Comparison of ENCODE assay signal across 15 cellular contexts in the genomic region with DNA sequence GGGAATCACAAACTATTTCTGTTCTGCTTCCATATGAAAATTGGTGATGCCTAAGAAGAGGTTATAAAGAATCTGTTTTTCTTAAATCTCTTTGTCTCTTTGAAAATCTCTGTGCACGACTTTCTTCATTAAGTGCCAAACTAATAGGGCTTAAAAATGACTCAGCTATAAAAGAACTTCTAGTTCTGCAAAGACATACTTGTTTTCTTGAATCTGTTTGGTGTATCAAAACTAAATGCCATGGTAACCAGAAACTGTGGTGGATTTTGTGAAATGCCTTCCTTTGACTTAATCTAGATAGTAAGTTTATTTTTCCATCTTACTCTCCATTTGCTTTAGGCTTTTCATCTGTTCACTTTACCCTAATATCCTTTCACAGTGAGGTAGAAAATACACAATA.
DNase-seq lines count a peak whose midpoint lies in the region; ATAC-seq, FAIRE-seq and TF ChIP-seq lines count a peak whose summit lies in the region.
"Had no signal": no experiment of that assay in that cellular context is flagged by ENCODE, and none has a peak within 500 bp of the region (broad histone marks: within the 10 kb centered on the region; RNA-seq: fewer than 3 reads in every experiment).

No MANE protein-coding gene starts in this region.

- H3K4me3 ChIP-seq in IMR-90 (ENCODE audit: insufficient read depth, low read depth, low read length) (no peak overlapping the region), H1 (ENCODE audit: extremely low read depth in 1 of 4, insufficient read depth in 2 of 4, low read depth in 3 of 4, low read length in 4 of 4) (no peak overlapping the region)
- H3K4me3 ChIP-seq: prostate gland, thoracic aorta had no signal

- H3K9ac ChIP-seq in IMR-90 (ENCODE audit: low read depth, low read length) (no peak overlapping the region), H1 (replicated peaks in 1 of 4; ENCODE audit: extremely low read depth in 1 of 4, low read depth in 3 of 4, low read length in 3 of 4) (no peak overlapping the region)

- H3K9me3 Mint-ChIP-seq in activated naive CD8-positive, alpha-beta T cell treated with anti-CD3 and anti-CD28 coated beads, Interleukin-2, amount 50 U/mL, for 24 hours: no peaks in the 10 kb centered on the region

- CTCF ChIA-PET in IMR-90 (lab: Yijun Ruan, JAX) (no interaction called here), H1 (lab: Charles Lee; ENCODE audit: partially characterized antibody) (interaction anchor here (1.5 kb wide), 1 partner anchor 13 kb away, joined by 5 read pairs; no protein-coding TSS in a partner anchor)

- H2AFZ ChIP-seq in IMR-90 (replicated peaks; ENCODE audit: low read length, poor library complexity): no peak overlapping the region
- no peak overlapping the region for H2AFZ ChIP-seq in H1 (ENCODE audit: low read length)

- H2AK9ac ChIP-seq in IMR-90 (replicated peaks; ENCODE audit: low read depth, low read length, poor library complexity): no peak overlapping the region

- BruUV-seq in IMR-90 (replicated peaks; lab: Mats Ljungman, UMichigan): no TSS peak

- no peak for TF ChIP-seq EP300 in H1 (IDR thresholded peaks at IDR 0.05; ENCODE audit: borderline replicate concordance in 1 of 2, low read depth in 2 of 2, low read length in 2 of 2)

- H4K91ac ChIP-seq in IMR-90 (ENCODE audit: insufficient read depth, low read depth, low read length) (no peak overlapping the region), H1 (replicated peaks; ENCODE audit: insufficient read length, low read length) (no peak overlapping the region)

- H3K18ac ChIP-seq in IMR-90 (ENCODE audit: low read depth, low read length) (no peak overlapping the region), H1 (ENCODE audit: extremely low read depth, low read length) (no peak overlapping the region)

- H3K9me1 ChIP-seq in IMR-90 (ENCODE audit: insufficient read depth, low read length): no peaks in the 10 kb centered on the region

- in situ Hi-C loops in IMR-90 (cut with MboI; ENCODE audit: low sequenced_read_pairs): no loop called here

- FAIRE-seq in H1 (lab: Jason Lieb, UNC): peak; percentile 79
- FAIRE-seq: GM12892 had no signal

- no peak for TF ChIP-seq CTCF in AG09319 (IDR thresholded peaks at IDR 0.05; ENCODE audit: low read depth, low read length)
- no peak for TF ChIP-seq CTCF in IMR-90 (conservative IDR thresholded peaks at IDR 0.05; ENCODE audit: low read depth, low read length)
- TF ChIP-seq CTCF in H1 (IDR thresholded peaks at IDR 0.05; ENCODE audit: control extremely low read depth in 1 of 3, insufficient read depth in 1 of 3, low read depth in 1 of 3, low read length in 3 of 3): no peak

- H4K8ac ChIP-seq in IMR-90 (ENCODE audit: low read depth in 2 of 2, low read length in 2 of 2): no peak overlapping the region
- H4K8ac ChIP-seq in H1 (ENCODE audit: extremely low read depth, insufficient read depth, low read length): no peak overlapping the region

- POLR2A ChIA-PET in IMR-90 (lab: Charles Lee; ENCODE audit: unreplicated experiment): no interaction called here
- POLR2A ChIA-PET in H1 (lab: Charles Lee; ENCODE audit: partially characterized antibody): interaction anchor here (0.7 kb wide), 1 partner anchor 49 kb away, joined by 3 read pairs; no protein-coding TSS in a partner anchor

- intact Hi-C loops in IMR-90 (cut with micrococcal nuclease): no loop called here

- H2AK5ac ChIP-seq in IMR-90 (ENCODE audit: low read depth, low read length): no peak overlapping the region
- H2AK5ac ChIP-seq in H1 (ENCODE audit: low read depth, low read length): no peak overlapping the region

- H3K4me1 ChIP-seq in IMR-90 (ENCODE audit: control insufficient read depth, insufficient read depth, low read length): no peaks in the 10 kb centered on the region
- 0 out of 7 replicates have a peak, but pooled peaks cover 0 to 2% (median 0%) of the 10 kb centered on the region in 4 experiments for H3K4me1 ChIP-seq in H1 (replicated peaks in 1 of 4; ENCODE audit: control insufficient read depth in 3 of 4, insufficient read depth in 4 of 4, low read length in 3 of 4)
- H3K4me1 ChIP-seq: prostate gland had no signal

- no peak overlapping the region for H3K14ac ChIP-seq in IMR-90 (replicated peaks; ENCODE audit: low read depth, low read length)
- H3K14ac ChIP-seq in H1 (ENCODE audit: insufficient read length): no peak overlapping the region

- no peaks in the 10 kb centered on the region for H3K27me3 Mint-ChIP-seq in activated naive CD8-positive, alpha-beta T cell treated with anti-CD3 and anti-CD28 coated beads, Interleukin-2, amount 50 U/mL, for 24 hours

- H3K4ac ChIP-seq in IMR-90 (ENCODE audit: low read depth, low read length): no peak overlapping the region
- no peak overlapping the region for H3K4ac ChIP-seq in H1 (replicated peaks; ENCODE audit: insufficient read length, low read depth, low read length)

- H3K4me3 Mint-ChIP-seq in activated naive CD8-positive, alpha-beta T cell treated with anti-CD3 and anti-CD28 coated beads, Interleukin-2, amount 50 U/mL, for 24 hours: no peak overlapping the region

- no peak overlapping the region for H2BK12ac ChIP-seq in H1 (ENCODE audit: low read depth, low read length)

- H2BK5ac ChIP-seq in IMR-90 (ENCODE audit: low read depth, low read length, poor library complexity, severe bottlenecking): no peak overlapping the region
- H2BK5ac ChIP-seq in H1 (ENCODE audit: low read depth, low read length): no peak overlapping the region

- no peaks in the 10 kb centered on the region for H3K4me1 Mint-ChIP-seq in activated naive CD8-positive, alpha-beta T cell treated with anti-CD3 and anti-CD28 coated beads, Interleukin-2, amount 50 U/mL, for 24 hours

- H3K9me3 ChIP-seq in IMR-90 (ENCODE audit: control insufficient read depth, insufficient read depth, low read length) (no peaks in the 10 kb centered on the region), H1 (ENCODE audit: insufficient read depth in 2 of 2, low read depth in 1 of 2, low read length in 1 of 2) (no peaks in the 10 kb centered on the region)
- H3K9me3 ChIP-seq: prostate gland, thoracic aorta had no signal

- H3K79me1 ChIP-seq in IMR-90 (ENCODE audit: low read depth in 1 of 2, low read length in 2 of 2): no peaks in the 10 kb centered on the region
- H3K79me1 ChIP-seq in H1 (ENCODE audit: low read depth, low read length): no peaks in the 10 kb centered on the region

- WGBS in IMR-90 (ENCODE audit: extremely low coverage in 2 of 2, insufficient read length in 1 of 2), 2 experiments: no CpG with 5 or more reads among the region's 1 CpG
- WGBS in H1 (ENCODE audit: extremely low coverage in 1 of 2, insufficient coverage in 1 of 2, insufficient read length in 1 of 2, insufficient replicate concordance in 2 of 2, low coverage in 1 of 2, low lambda C conversion rate in 2 of 2, missing lambda C conversion rate in 1 of 2), 2 experiments: 80% methylated on average over 1 of the region's 1 CpG; no CpG with 5 or more reads in 1 of the 2 experiments

- H3K79me2 ChIP-seq in H1 (ENCODE audit: control insufficient read depth in 1 of 2, insufficient read depth in 2 of 2, low read length in 2 of 2): no peaks in the 10 kb centered on the region

- no peak for TF ChIP-seq POLR2A in IMR-90 (IDR thresholded peaks at IDR 0.05; ENCODE audit: low read depth, low read length)
- TF ChIP-seq POLR2A in H1 (IDR thresholded peaks at IDR 0.05; ENCODE audit: control extremely low read depth in 1 of 2, low read depth in 2 of 2, low read length in 2 of 2): no peak

- H3K27ac Mint-ChIP-seq in activated naive CD8-positive, alpha-beta T cell treated with anti-CD3 and anti-CD28 coated beads, Interleukin-2, amount 50 U/mL, for 24 hours: no peak overlapping the region

- H3K56ac ChIP-seq in IMR-90 (ENCODE audit: extremely low read depth, insufficient read depth, low read length) (no peak overlapping the region), H1 (replicated peaks; ENCODE audit: insufficient read length, low read depth, low read length) (no peak overlapping the region)

- DNase-seq in AG09319 (ENCODE audit: extremely low read depth, low read depth) (peak; percentile 30), IMR-90 (peak; percentile 61), H1 (ENCODE audit: low read depth in 1 of 2, low spot score in 2 of 2) (no peak), myocyte (ENCODE audit: low read depth) (peak; percentile 58), DMS79 treated with DMSO at 0.1 percent for 48 hours (lab: John Stamatoyannopoulos, UW) (no peak), SIG-M5 treated with dmso at 0.1 percent for 504 hours (lab: John Stamatoyannopoulos, UW; ENCODE audit: unreplicated experiment) (no peak), NCI-H1417 treated with DMSO at 0.1 percent for 48 hours (lab: John Stamatoyannopoulos, UW) (no peak)
- DNase-seq in activated naive CD8-positive, alpha-beta T cell treated with anti-CD3 and anti-CD28 coated beads, Interleukin-2, amount 50 U/mL, for 24 hours: no peak
- DNase-seq: activated CD4-positive, alpha-beta T cell treated with anti-CD3 and anti-CD28 coated beads for 1 hour; NCI-H2029; NCI-H69; RPMI8226 had no signal

- H3K23me2 ChIP-seq in H1 (ENCODE audit: low read depth, low read length): no peaks in the 10 kb centered on the region

- dilution Hi-C loops in IMR-90 (cut with HindIII; ENCODE audit: low sequenced_read_pairs, unreplicated experiment): no loop called here

- H3K23ac ChIP-seq in IMR-90 (ENCODE audit: low read depth, low read length): no peak overlapping the region
- no peak overlapping the region for H3K23ac ChIP-seq in H1 (ENCODE audit: insufficient read length)

- H2BK20ac ChIP-seq in IMR-90 (ENCODE audit: low read depth, low read length) (no peak overlapping the region), H1 (ENCODE audit: low read length) (no peak overlapping the region)

- no peak overlapping the region for H4K5ac ChIP-seq in IMR-90 (ENCODE audit: low read depth, low read length)
- no peak overlapping the region for H4K5ac ChIP-seq in H1 (ENCODE audit: insufficient read length, low read depth, low read length)

- H3K27me3 ChIP-seq in IMR-90 (ENCODE audit: control insufficient read depth, insufficient read depth, low read length): no peaks in the 10 kb centered on the region
- no peaks in the 10 kb centered on the region for H3K27me3 ChIP-seq in H1 (replicated peaks in 1 of 4; ENCODE audit: control insufficient read depth in 3 of 4, extremely low read depth in 1 of 4, insufficient read depth in 3 of 4, low read length in 3 of 4)

- H3K36me3 ChIP-seq in IMR-90 (ENCODE audit: control insufficient read depth, insufficient read depth, low read length) (no peaks in the 10 kb centered on the region), H1 (ENCODE audit: control insufficient read depth in 2 of 4, insufficient read depth in 4 of 4, low read length in 3 of 4) (no peaks in the 10 kb centered on the region)
- H3K36me3 ChIP-seq: prostate gland, thoracic aorta had no signal

- H4K20me1 ChIP-seq in IMR-90 (ENCODE audit: insufficient read depth, low read length): no peaks in the 10 kb centered on the region
- H4K20me1 ChIP-seq in H1 (replicated peaks in 1 of 2; ENCODE audit: control insufficient read depth in 1 of 2, insufficient read depth in 2 of 2, low read length in 2 of 2): no peaks in the 10 kb centered on the region

- H3K27ac ChIP-seq in IMR-90 (ENCODE audit: insufficient read depth, low read length) (no peak overlapping the region), H1 (ENCODE audit: low read depth, low read length) (no peak overlapping the region)
- H3K27ac ChIP-seq: prostate gland, thoracic aorta had no signal

- no peak overlapping the region for H2BK120ac ChIP-seq in IMR-90 (ENCODE audit: low read depth, low read length)
- H2BK120ac ChIP-seq in H1 (replicated peaks; ENCODE audit: low read depth, low read length): no peak overlapping the region

- H3K4me2 ChIP-seq in IMR-90 (ENCODE audit: low read depth, low read length) (no peak overlapping the region), H1 (ENCODE audit: insufficient read depth in 1 of 2, low read depth in 2 of 2, low read length in 2 of 2) (no peak overlapping the region)

- ATAC-seq in IMR-90 (ENCODE audit: low read depth): 0 out of 2 replicates have a peak, but pooled peaks have one; percentile 44
- ATAC-seq in activated naive CD8-positive, alpha-beta T cell treated with anti-CD3 and anti-CD28 coated beads, Interleukin-2, amount 50 U/mL, for 24 hours: no peak

- H2BK15ac ChIP-seq in IMR-90 (ENCODE audit: low read depth, low read length): no peak overlapping the region
- H2BK15ac ChIP-seq in H1 (ENCODE audit: low read length): no peak overlapping the region

- H3K36me3 Mint-ChIP-seq in activated naive CD8-positive, alpha-beta T cell treated with anti-CD3 and anti-CD28 coated beads, Interleukin-2, amount 50 U/mL, for 24 hours (ENCODE audit: low read depth): no peaks in the 10 kb centered on the region

- TF ChIP-seq RAD21 in IMR-90 (IDR thresholded peaks at IDR 0.05; ENCODE audit: low read length) (no peak), H1 (IDR thresholded peaks at IDR 0.05 in 1 of 2, conservative IDR thresholded peaks at IDR 0.05 in 1 of 2; ENCODE audit: low read depth in 2 of 2, low read length in 2 of 2) (no peak)

Comparison
In these comparisons a context has a peak if more than half of its experiments do, and no peak if none do; other contexts are left out.
1. DNase-seq: peak in AG09319 (single experiment), IMR-90 (single experiment) and myocyte (single experiment); none in H1 (0 of 2), DMS79 treated with DMSO at 0.1 percent for 48 hours (single experiment), SIG-M5 treated with dmso at 0.1 percent for 504 hours (single experiment), activated naive CD8-positive, alpha-beta T cell treated with anti-CD3 and anti-CD28 coated beads, Interleukin-2, amount 50 U/mL, for 24 hours (single experiment) and NCI-H1417 treated with DMSO at 0.1 percent for 48 hours (single experiment).